17 cellular contexts compared by ENCODE assay signal in the genomic region with DNA sequence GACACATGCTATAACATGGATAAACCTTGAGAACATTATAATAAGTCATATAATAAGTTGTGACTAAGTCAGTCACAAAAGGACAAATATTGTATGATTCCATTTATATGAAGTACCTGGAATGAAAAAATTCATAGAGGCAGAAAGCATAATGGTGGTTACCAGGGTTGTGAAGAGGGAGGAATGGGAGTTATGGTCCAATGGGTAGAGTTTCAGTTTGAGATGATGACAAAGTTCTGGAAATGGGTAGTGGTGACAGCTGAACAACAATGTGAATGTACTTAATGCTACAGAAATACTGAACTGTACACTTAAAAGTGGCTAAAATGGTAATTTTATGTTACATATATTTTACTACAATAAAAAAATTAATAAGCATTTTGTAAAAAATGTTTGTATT. TPM values are rescaled to one million over a fixed set of nuclear protein-coding genes. Genes with fewer than 3 reads are reported as not detected.
A peak's percentile ranks its signal among the peaks of the same experiment; 100 is the strongest.
DNase-seq lines count a peak whose midpoint lies in the region; ATAC-seq and TF ChIP-seq lines count a peak whose summit lies in the region.
"Had no signal": no experiment of that assay in that cellular context is flagged by ENCODE, and none has a peak within 500 bp of the region (broad histone marks: within the 10 kb centered on the region; RNA-seq: fewer than 3 reads in every experiment).

No MANE protein-coding gene starts in this region.

- H3K9me3 Mint-ChIP-seq in Caco-2 (ENCODE audit: unreplicated experiment) (no peaks in the 10 kb centered on the region), type B pancreatic cell (no peaks in the 10 kb centered on the region)
- no peaks in the 10 kb centered on the region for H3K9me3 Mint-ChIP-seq in activated CD8-positive, alpha-beta memory T cell treated with anti-CD3 and anti-CD28 coated beads, Interleukin-2, amount 10 ng/mL, durations not matched to agents 7 days and 5 days (ENCODE audit: low read depth)
- H3K9me3 Mint-ChIP-seq: activated CD4-positive, alpha-beta T cell treated with anti-CD3 and anti-CD28 coated beads, Interleukin-2, amount 10 ng/mL, durations not matched to agents 24 days and 14 days; endodermal cell; nephron progenitor cell had no signal

- H3F3A ChIP-seq in GM23248 (ENCODE audit: insufficient read depth) = peaks cover 27% of the 10 kb centered on the region

- no peak for ATAC-seq in activated CD8-positive, alpha-beta memory T cell treated with anti-CD3 and anti-CD28 coated beads, Interleukin-2, amount 10 ng/mL, durations not matched to agents 7 days and 5 days

- peak overlapping the region; percentile 79 for H3K4me2 ChIP-seq in GM23248 (ENCODE audit: unreplicated experiment)
- H3K4me2 ChIP-seq in osteoblast (ENCODE audit: insufficient read depth, low read length) = peak overlapping the region; percentile 65

- H3K27ac ChIP-seq in GM23248 = peak overlapping the region; percentile 92
- peak overlapping the region; percentile 44 to 81 for H3K27ac ChIP-seq in ascending aorta
- H3K27ac ChIP-seq in osteoblast (ENCODE audit: low read depth, low read length) = peak overlapping the region; percentile 75
- H3K27ac ChIP-seq: HL-60 had no signal

- BruUV-seq in Caco-2 (replicated peaks; lab: Mats Ljungman, UMichigan) = no TSS peak

- H3K36me3 ChIP-seq in Caco-2 (ENCODE audit: control insufficient read depth, insufficient read depth, low read length) = no peaks in the 10 kb centered on the region
- H3K36me3 ChIP-seq in GM23248 (ENCODE audit: low read depth) = no peaks in the 10 kb centered on the region
- no peaks in the 10 kb centered on the region for H3K36me3 ChIP-seq in ascending aorta
- no peaks in the 10 kb centered on the region for H3K36me3 ChIP-seq in osteoblast (ENCODE audit: insufficient read depth, low read length)
- no peaks in the 10 kb centered on the region for H3K36me3 ChIP-seq in BE2C
- H3K36me3 ChIP-seq: Peyer's patch had no signal

- no peaks in the 10 kb centered on the region for H3K9me2 ChIP-seq in GM23248 (ENCODE audit: insufficient read depth)

- H3K27ac Mint-ChIP-seq in Caco-2 (ENCODE audit: unreplicated experiment) (peak overlapping the region; percentile 77), type B pancreatic cell (no peak overlapping the region)
- H3K27ac Mint-ChIP-seq in activated CD8-positive, alpha-beta memory T cell treated with anti-CD3 and anti-CD28 coated beads, Interleukin-2, amount 10 ng/mL, durations not matched to agents 7 days and 5 days = no peak overlapping the region
- H3K27ac Mint-ChIP-seq: activated CD4-positive, alpha-beta T cell treated with anti-CD3 and anti-CD28 coated beads, Interleukin-2, amount 10 ng/mL, durations not matched to agents 24 days and 14 days; nephron progenitor cell had no signal

- peak overlapping the region; percentile 75; the same call in 1 of the 2 replicates for H3K9ac ChIP-seq in GM23248

- peaks cover 77% of the 10 kb centered on the region for H3K4me1 ChIP-seq in Caco-2
- peaks cover 39% of the 10 kb centered on the region for H3K4me1 ChIP-seq in GM23248 (ENCODE audit: insufficient read depth)
- peaks cover 0 to 55% of the 10 kb centered on the region in 2 donors for H3K4me1 ChIP-seq in ascending aorta
- peaks cover 39% of the 10 kb centered on the region for H3K4me1 ChIP-seq in osteoblast (ENCODE audit: insufficient read depth, low read length)
- no peaks in the 10 kb centered on the region for H3K4me1 ChIP-seq in BE2C

- no peaks in the 10 kb centered on the region for H4K20me1 ChIP-seq in GM23248 (ENCODE audit: insufficient read depth)
- H4K20me1 ChIP-seq in osteoblast (ENCODE audit: insufficient read depth, low read length) = no peaks in the 10 kb centered on the region

- H3K36me3 Mint-ChIP-seq in Caco-2 (ENCODE audit: insufficient read depth, unreplicated experiment) (peaks cover 16% of the 10 kb centered on the region), type B pancreatic cell (no peaks in the 10 kb centered on the region)
- H3K36me3 Mint-ChIP-seq in activated CD8-positive, alpha-beta memory T cell treated with anti-CD3 and anti-CD28 coated beads, Interleukin-2, amount 10 ng/mL, durations not matched to agents 7 days and 5 days = no peaks in the 10 kb centered on the region

- H3K4me3 ChIP-seq in Caco-2 (ENCODE audit: low read depth, low read length) = no peak overlapping the region
- H3K4me3 ChIP-seq in GM23248 = peak overlapping the region; percentile 35; the same call in 1 of the 2 replicates
- H3K4me3 ChIP-seq in ascending aorta = no peak overlapping the region
- no peak overlapping the region for H3K4me3 ChIP-seq in osteoblast (ENCODE audit: insufficient read depth, low read length)
- no peak overlapping the region for H3K4me3 ChIP-seq in BE2C (ENCODE audit: low read depth, low read length)

- H3K79me2 ChIP-seq in GM23248 (ENCODE audit: insufficient read depth) (peaks cover 74% of the 10 kb centered on the region), osteoblast (ENCODE audit: insufficient read depth, low read length) (peaks cover 11% of the 10 kb centered on the region)

- H2AFZ ChIP-seq in GM23248 (no peak overlapping the region), osteoblast (ENCODE audit: low read length) (no peak overlapping the region)

- DNase-seq in Caco-2 (no peak), GM23248 (peak; percentile 24), ascending aorta (ENCODE audit: low spot score in 2 of 2) (no peak), osteoblast (ENCODE audit: insufficient read length, low spot score, missing footprints) (no peak), BE2C (no peak), type B pancreatic cell (ENCODE audit: extremely low spot score, unreplicated experiment) (no peak)
- no peak for DNase-seq in activated CD8-positive, alpha-beta memory T cell treated with anti-CD3 and anti-CD28 coated beads, Interleukin-2, amount 10 ng/mL, durations not matched to agents 7 days and 5 days
- DNase-seq: activated CD4-positive, alpha-beta T cell treated with anti-CD3 and anti-CD28 coated beads, Interleukin-2, amount 10 ng/mL, durations not matched to agents 24 days and 14 days; anterior cingulate cortex; endodermal cell; islet precursor cell; mesendoderm; nephron progenitor cell; Peyer's patch; stimulated activated CD4-positive, alpha-beta T cell treated with anti-CD3 and anti-CD28 coated beads, Interleukin-4, amount 100 ng/mL, for 1 hour; substantia nigra had no signal

- H3K4me3 Mint-ChIP-seq in Caco-2 (ENCODE audit: unreplicated experiment) (peak overlapping the region; percentile 89), type B pancreatic cell (no peak overlapping the region)
- H3K4me3 Mint-ChIP-seq in activated CD8-positive, alpha-beta memory T cell treated with anti-CD3 and anti-CD28 coated beads, Interleukin-2, amount 10 ng/mL, durations not matched to agents 7 days and 5 days = no peak overlapping the region
- H3K4me3 Mint-ChIP-seq: activated CD4-positive, alpha-beta T cell treated with anti-CD3 and anti-CD28 coated beads, Interleukin-2, amount 10 ng/mL, durations not matched to agents 24 days and 14 days; endodermal cell; nephron progenitor cell had no signal

- H3K27me3 Mint-ChIP-seq in Caco-2 (ENCODE audit: insufficient read depth, unreplicated experiment) (no peaks in the 10 kb centered on the region), type B pancreatic cell (no peaks in the 10 kb centered on the region)
- H3K27me3 Mint-ChIP-seq in activated CD8-positive, alpha-beta memory T cell treated with anti-CD3 and anti-CD28 coated beads, Interleukin-2, amount 10 ng/mL, durations not matched to agents 7 days and 5 days = peaks cover 5% of the 10 kb centered on the region

- intact Hi-C loops in Caco-2 (cut with micrococcal nuclease; ENCODE audit: unreplicated experiment) = no loop called here
- intact Hi-C loops in ascending aorta (cut with DNase I) = no loop called here

- TF ChIP-seq CTCF in Caco-2 (IDR thresholded peaks at IDR 0.05; ENCODE audit: insufficient read depth in 1 of 2, low read depth in 1 of 2, low read length in 1 of 2, severe bottlenecking in 1 of 2, unreplicated experiment in 1 of 2) (no peak), ascending aorta (IDR thresholded peaks at IDR 0.05) (no peak), osteoblast (IDR thresholded peaks at IDR 0.05; ENCODE audit: extremely low read depth, low read depth, low read length) (no peak), BE2C (IDR thresholded peaks at IDR 0.05; ENCODE audit: low read depth, low read length) (no peak), type B pancreatic cell (conservative IDR thresholded peaks at IDR 0.05) (no peak)

- POLR2A ChIA-PET in Caco-2 (lab: Charles Lee) = no interaction called here

- in situ Hi-C loops in GM23248 (cut with MboI) = no loop called here

- H3K27me3 ChIP-seq in Caco-2 (replicated peaks; ENCODE audit: control insufficient read depth, insufficient read depth, low read length) (no peaks in the 10 kb centered on the region), GM23248 (replicated peaks; ENCODE audit: insufficient read depth) (no peaks in the 10 kb centered on the region), ascending aorta (no peaks in the 10 kb centered on the region), osteoblast (ENCODE audit: insufficient read depth, low read length) (no peaks in the 10 kb centered on the region), BE2C (no peaks in the 10 kb centered on the region)
- H3K27me3 ChIP-seq: Peyer's patch had no signal

- H3K4me1 Mint-ChIP-seq in Caco-2 (ENCODE audit: low read depth, unreplicated experiment) = peaks cover 49% of the 10 kb centered on the region
- peaks cover 26% of the 10 kb centered on the region for H3K4me1 Mint-ChIP-seq in activated CD8-positive, alpha-beta memory T cell treated with anti-CD3 and anti-CD28 coated beads, Interleukin-2, amount 10 ng/mL, durations not matched to agents 7 days and 5 days
- H3K4me1 Mint-ChIP-seq in type B pancreatic cell (ENCODE audit: unreplicated experiment) = peaks cover 5% of the 10 kb centered on the region

- CTCF ChIA-PET in Caco-2 (lab: Charles Lee) = interaction anchor here (3.4 kb wide), 1 partner anchor 49 kb away, joined by 21 read pairs; a partner anchor contains a TSS
- CTCF ChIA-PET in activated CD8-positive, alpha-beta memory T cell treated with anti-CD3 and anti-CD28 coated beads, Interleukin-2, amount 10 ng/mL, durations not matched to agents 7 days and 5 days (lab: Charles Lee) = interaction anchor here (1.3 to 3.6 kb wide), 2 partner anchors 50 kb away, joined by 3 to 16 read pairs; a partner anchor contains a TSS

- H3K9me3 ChIP-seq in Caco-2 (no peaks in the 10 kb centered on the region), GM23248 (ENCODE audit: low read depth) (no peaks in the 10 kb centered on the region), ascending aorta (no peaks in the 10 kb centered on the region), osteoblast (ENCODE audit: low read depth, low read length) (no peaks in the 10 kb centered on the region), BE2C (no peaks in the 10 kb centered on the region)
- H3K9me3 ChIP-seq: Peyer's patch had no signal

RNA-seq across cellular contexts. Expression of a gene that starts 49.7 kb away (rescaled TPM):
- 193 and 206 TPM in 2 replicates for total RNA-seq in Caco-2 (2022)
- 99.5 and 103 TPM in 2 replicates for total RNA-seq in GM23248 (2014; rRNA removed; shearing (Covaris generic))
- 54.1 and 54.5 TPM in 2 replicates for polyA plus RNA-seq in GM23248 (2016; fragmentation: Nextera tagmentation; extraction: Ambion mirVana)
- 105 TPM for total RNA-seq in ascending aorta
- total RNA-seq in osteoblast = 130 and 160 TPM in 2 replicates
- total RNA-seq in activated CD8-positive, alpha-beta memory T cell treated with anti-CD3 and anti-CD28 coated beads, Interleukin-2, amount 10 ng/mL, durations not matched to agents 7 days and 5 days = 10 to 100 TPM in 1 of 2 experiments, 1 to 10 TPM in 1; 8.4 to 12.2 TPM
- 0.34 TPM for polyA plus RNA-seq in BE2C (2012; ENCODE audit: insufficient read depth, insufficient read length, low read depth)
- 24.9 and 46.7 TPM in 2 replicates for total RNA-seq in type B pancreatic cell (ENCODE audit: low replicate concordance)
